In the genomic region with DNA sequence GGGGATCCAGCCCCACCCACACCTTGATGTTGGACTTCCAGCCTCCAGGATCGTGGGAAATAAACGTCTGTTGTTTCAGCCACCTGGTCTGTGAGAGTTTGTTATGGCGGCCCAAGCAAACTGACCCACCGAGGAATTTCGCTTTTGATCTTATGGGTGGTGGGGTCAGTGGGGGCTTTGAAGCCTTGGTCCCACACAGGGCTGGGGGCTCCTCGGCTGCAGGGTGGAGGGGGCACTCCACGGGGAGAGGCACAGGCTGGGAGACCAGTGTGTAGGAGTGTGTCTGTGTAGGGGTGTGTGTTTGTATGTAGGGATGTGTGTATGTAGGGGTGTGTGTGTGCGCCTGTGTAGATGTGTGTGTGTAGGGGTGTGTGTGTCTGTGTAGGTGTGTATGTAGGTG, we compare ENCODE assay signal across 13 cellular contexts. TPM values are rescaled to one million over a fixed set of nuclear protein-coding genes. Genes with fewer than 3 reads are reported as not detected.
DNase-seq lines count a peak whose midpoint lies in the region; ATAC-seq and TF ChIP-seq lines count a peak whose summit lies in the region.
"Had no signal": no experiment of that assay in that cellular context is flagged by ENCODE, and none has a peak within 500 bp of the region (broad histone marks: within the 10 kb centered on the region; RNA-seq: fewer than 3 reads in every experiment).

No MANE protein-coding gene starts in this region.

- H3K36me3 Mint-ChIP-seq in stimulated activated memory B cell treated with anti-CD40 and anti-IgM and Interleukin-4, amounts not matched to agents 10 μg/mL and 1 μg/mL and 100 μg/mL, for 72 hours, result no peaks in the 10 kb centered on the region
- H3K36me3 Mint-ChIP-seq: CD4-positive, CD25-positive, alpha-beta regulatory T cell had no signal

- H3K14ac ChIP-seq in mesenchymal stem cell (ENCODE audit: low read length in 2 of 2), result no peak overlapping the region

- H3K36me3 ChIP-seq in HEK293 (ENCODE audit: control insufficient read depth in 2 of 2, insufficient read depth in 1 of 2, low read length in 2 of 2) (no peaks in the 10 kb centered on the region), mesenchymal stem cell (ENCODE audit: control insufficient read depth in 1 of 2, insufficient read depth in 2 of 2, low read depth in 1 of 2, low read length in 2 of 2) (no peaks in the 10 kb centered on the region)
- H3K36me3 ChIP-seq: BLaER1 treated with 17β-estradiol and CSF1 and Interleukin-3, amounts not matched to agents 10 nM and 100 nM had no signal

- no peak overlapping the region for H2AFZ ChIP-seq in mesenchymal stem cell (ENCODE audit: low read depth, low read length)
- H2AFZ ChIP-seq: GM23338 had no signal

- H3K9me3 ChIP-seq in HEK293 (ENCODE audit: control insufficient read depth, insufficient read depth, low read depth, low read length) (no peaks in the 10 kb centered on the region), mesenchymal stem cell (ENCODE audit: control insufficient read depth, low read length) (no peaks in the 10 kb centered on the region)

- H4K91ac ChIP-seq in mesenchymal stem cell (ENCODE audit: low read length), result no peak overlapping the region

- no peak overlapping the region for H3K9ac ChIP-seq in mesenchymal stem cell (ENCODE audit: low read length)
- H3K9ac ChIP-seq: BLaER1 treated with 17β-estradiol and CSF1 and Interleukin-3, amounts not matched to agents 10 nM and 100 nM had no signal

- H3K4me3 ChIP-seq in HEK293 (ENCODE audit: low read depth, low read length) (no peak overlapping the region), mesenchymal stem cell (ENCODE audit: insufficient read depth in 1 of 2, low read depth in 1 of 2, low read length in 2 of 2) (no peak overlapping the region)
- H3K4me3 ChIP-seq: BLaER1 treated with 17β-estradiol and CSF1 and Interleukin-3, amounts not matched to agents 10 nM and 100 nM; GM23338 had no signal

- H2BK15ac ChIP-seq in mesenchymal stem cell (ENCODE audit: low read depth, poor library complexity, severe bottlenecking), result peak overlapping the region; percentile 65

- H3K4me2 ChIP-seq in mesenchymal stem cell (ENCODE audit: low read length, poor library complexity, severe bottlenecking), result no peak overlapping the region
- H3K4me2 ChIP-seq: BLaER1 treated with 17β-estradiol and CSF1 and Interleukin-3, amounts not matched to agents 10 nM and 100 nM; GM23338 had no signal

- H3K27me3 ChIP-seq in mesenchymal stem cell (ENCODE audit: control insufficient read depth in 1 of 2, insufficient read depth in 1 of 2, low read length in 2 of 2), result peaks cover 4 to 60% of the 10 kb centered on the region in 2 experiments
- H3K27me3 ChIP-seq: BLaER1 treated with 17β-estradiol and CSF1 and Interleukin-3, amounts not matched to agents 10 nM and 100 nM had no signal

- H3K4me1 ChIP-seq in HEK293 (ENCODE audit: control insufficient read depth, insufficient read depth, low read length), result no peaks in the 10 kb centered on the region
- H3K4me1 ChIP-seq in mesenchymal stem cell (ENCODE audit: control insufficient read depth, insufficient read depth, low read depth, low read length), result no peaks in the 10 kb centered on the region

- H3K27ac ChIP-seq in HEK293 (ENCODE audit: extremely low read depth, low read depth, low read length), result no peak overlapping the region
- no peak overlapping the region for H3K27ac ChIP-seq in mesenchymal stem cell (ENCODE audit: low read length, poor library complexity, severe bottlenecking)
- H3K27ac ChIP-seq: BLaER1 treated with 17β-estradiol and CSF1 and Interleukin-3, amounts not matched to agents 10 nM and 100 nM had no signal

- peak; percentile 20 for ATAC-seq in stimulated activated memory B cell treated with anti-CD40 and anti-IgM and Interleukin-4, amounts not matched to agents 10 μg/mL and 1 μg/mL and 100 μg/mL, for 72 hours
- ATAC-seq in Right ventricle myocardium inferior, result no peak
- ATAC-seq: GM23338 had no signal

- H4K8ac ChIP-seq in mesenchymal stem cell (ENCODE audit: low read length), result no peak overlapping the region

- intact Hi-C loops in Right ventricle myocardium inferior (cut with DNase I), result no loop called here

- peak; percentile 22 for DNase-seq in D341Med (ENCODE audit: low spot score)
- DNase-seq in mesenchymal stem cell, result no peak
- no peak for DNase-seq in DMS79 treated with DMSO at 0.1 percent for 48 hours (lab: John Stamatoyannopoulos, UW)
- DNase-seq in HT-29 (ENCODE audit: low spot score), result no peak
- DNase-seq in Right ventricle myocardium inferior (ENCODE audit: missing footprints), result no peak
- DNase-seq: ACHN; CD4-positive, CD25-positive, alpha-beta regulatory T cell; DMS 273 treated with DMSO at 0.1 percent for 48 hours; H9 had no signal

- H3K9me3 Mint-ChIP-seq in stimulated activated memory B cell treated with anti-CD40 and anti-IgM and Interleukin-4, amounts not matched to agents 10 μg/mL and 1 μg/mL and 100 μg/mL, for 72 hours, result peaks cover 6% of the 10 kb centered on the region

- no peak overlapping the region for H2AK5ac ChIP-seq in mesenchymal stem cell (ENCODE audit: low read length, severe bottlenecking)

- H3K23ac ChIP-seq in mesenchymal stem cell (ENCODE audit: low read length in 2 of 2), result no peak overlapping the region

- no peak for TF ChIP-seq CTCF in HEK293 (tag by site-specific recombination; IDR thresholded peaks at IDR 0.05)

- 93% methylated on average over 8 of the region's 8 CpGs for WGBS in mesenchymal stem cell

- no peak overlapping the region for H3K4ac ChIP-seq in mesenchymal stem cell (ENCODE audit: low read depth in 1 of 2, low read length in 2 of 2)

- no peak overlapping the region for H2BK12ac ChIP-seq in mesenchymal stem cell (ENCODE audit: low read length in 2 of 2)

- POLR2A ChIA-PET in HEK293 (lab: Yijun Ruan, JAX), result no interaction called here

- H3K79me1 ChIP-seq in mesenchymal stem cell (replicated peaks; ENCODE audit: low read length, poor library complexity, severe bottlenecking), result no peaks in the 10 kb centered on the region

- no peak overlapping the region for H3K18ac ChIP-seq in mesenchymal stem cell (ENCODE audit: low read depth in 1 of 2, low read length in 2 of 2)

- H2BK5ac ChIP-seq in mesenchymal stem cell (ENCODE audit: low read depth, low read length, poor library complexity, severe bottlenecking), result no peak overlapping the region

- CTCF ChIA-PET in HEK293 (lab: Yijun Ruan, JAX), result no interaction called here

- no peak overlapping the region for H3K4me3 Mint-ChIP-seq in stimulated activated memory B cell treated with anti-CD40 and anti-IgM and Interleukin-4, amounts not matched to agents 10 μg/mL and 1 μg/mL and 100 μg/mL, for 72 hours
- H3K4me3 Mint-ChIP-seq: CD4-positive, CD25-positive, alpha-beta regulatory T cell; GM23338; H9 had no signal

- H2BK120ac ChIP-seq in mesenchymal stem cell (ENCODE audit: low read depth, low read length), result no peak overlapping the region

- H3K4me1 Mint-ChIP-seq in stimulated activated memory B cell treated with anti-CD40 and anti-IgM and Interleukin-4, amounts not matched to agents 10 μg/mL and 1 μg/mL and 100 μg/mL, for 72 hours, result no peaks in the 10 kb centered on the region
- H3K4me1 Mint-ChIP-seq: CD4-positive, CD25-positive, alpha-beta regulatory T cell had no signal

- peaks cover 19% of the 10 kb centered on the region for H3K27me3 Mint-ChIP-seq in stimulated activated memory B cell treated with anti-CD40 and anti-IgM and Interleukin-4, amounts not matched to agents 10 μg/mL and 1 μg/mL and 100 μg/mL, for 72 hours
- H3K27me3 Mint-ChIP-seq: CD4-positive, CD25-positive, alpha-beta regulatory T cell had no signal

- no peak overlapping the region for H3K27ac Mint-ChIP-seq in stimulated activated memory B cell treated with anti-CD40 and anti-IgM and Interleukin-4, amounts not matched to agents 10 μg/mL and 1 μg/mL and 100 μg/mL, for 72 hours
- H3K27ac Mint-ChIP-seq: GM23338 had no signal

TF ChIP-seq in HEK293, 187 proteins besides CTCF, POLR2A, EP300 and RAD21:
- no peak for TF ChIP-seq ZNF600 (tag by site-specific recombination; IDR thresholded peaks at IDR 0.05)
- 0 out of 2 replicates have a peak, but pooled peaks have one; percentile 37 for TF ChIP-seq ZNF548 (tag by site-specific recombination; IDR thresholded peaks at IDR 0.05)

RNA-seq across cellular contexts. Expression of a gene that starts 48.1 kb away (rescaled TPM):
- polyA plus RNA-seq in mesenchymal stem cell (2013, experiment 1 of 2), result 7.3 TPM
- polyA plus RNA-seq in mesenchymal stem cell (2013, experiment 2 of 2), result 8.7 TPM
- total RNA-seq in HT-29 (2014; rRNA removed; shearing (Covaris generic)), result 129 and 149 TPM in 2 replicates
- 13.3 TPM for total RNA-seq in Right ventricle myocardium inferior

RNA-seq across cellular contexts. Expression of a gene that starts 52.1 kb away (rescaled TPM):
- polyA plus RNA-seq in mesenchymal stem cell (2013, experiment 1 of 2), result 0.04 TPM
- polyA plus RNA-seq in mesenchymal stem cell (2013, experiment 2 of 2), result 0.05 TPM
- 0.92 and 1.7 TPM in 2 replicates for total RNA-seq in HT-29 (2014; rRNA removed; shearing (Covaris generic))
- total RNA-seq in Right ventricle myocardium inferior, result 10.7 TPM
- total RNA-seq: CD4-positive, CD25-positive, alpha-beta regulatory T cell had no signal
- polyA plus RNA-seq: CD4-positive, CD25-positive, alpha-beta regulatory T cell had no signal
